In genomic region chr9:8287501-8287900, GRCh38 we compare ENCODE assay signal across 17 cellular contexts.
"Had no signal": no experiment of that assay in that cellular context is flagged by ENCODE, and none has a peak within 500 bp of the region (broad histone marks: within the 10 kb centered on the region; RNA-seq: fewer than 3 reads in every experiment).

No MANE protein-coding gene starts in this region.

- H3K36me3 Mint-ChIP-seq: mesothelial cell of epicardium, naive B cell had no signal

- H3K4me1 Mint-ChIP-seq: mesothelial cell of epicardium, naive B cell, nephron had no signal

- H3K9ac ChIP-seq: parathyroid adenoma had no signal

- H3K9me3 ChIP-seq: heart left ventricle, psoas muscle had no signal

- ATAC-seq: heart left ventricle, left lobe of liver, psoas muscle, sciatic nerve had no signal

- H3K27ac ChIP-seq: dorsolateral prefrontal cortex, heart left ventricle, parathyroid adenoma, psoas muscle had no signal

- H3K4me1 ChIP-seq: heart left ventricle, parathyroid adenoma, psoas muscle had no signal

- H3K4me3 ChIP-seq: dorsolateral prefrontal cortex, heart left ventricle, psoas muscle had no signal

- H3K27me3 Mint-ChIP-seq: type B pancreatic cell had no signal

- H3K36me3 ChIP-seq: heart left ventricle had no signal

- H3K4me3 Mint-ChIP-seq: mesothelial cell of epicardium, naive B cell, nephron, type B pancreatic cell had no signal

- H3K9me3 Mint-ChIP-seq: nephron had no signal

- H3K27me3 ChIP-seq: dorsolateral prefrontal cortex, heart left ventricle had no signal

- DNase-seq: cortex of kidney; dorsolateral prefrontal cortex; effector CD8-positive, alpha-beta T cell; foreskin melanocyte; heart left ventricle; hypothalamus; kidney glomerular epithelial cell; naive B cell; occipital lobe; psoas muscle; stimulated activated naive CD4-positive, alpha-beta T cell had no signal
